In genomic region chr6:111486921-111487320, GRCh38 we compare ENCODE assay signal across 14 cellular contexts. TPM values are rescaled to one million over a fixed set of nuclear protein-coding genes. Genes with fewer than 3 reads are reported as not detected.
DNase-seq lines count a peak whose midpoint lies in the region; ATAC-seq, FAIRE-seq and TF ChIP-seq lines count a peak whose summit lies in the region.
"Had no signal": no experiment of that assay in that cellular context is flagged by ENCODE, and none has a peak within 500 bp of the region (broad histone marks: within the 10 kb centered on the region; RNA-seq: fewer than 3 reads in every experiment).

No MANE protein-coding gene starts in this region.

- ATAC-seq in IMR-90 (ENCODE audit: low read depth): no peak
- ATAC-seq in natural killer cell: no peak
- no peak for ATAC-seq in pancreas

- H3K4me3 Mint-ChIP-seq in CD14-positive monocyte: no peak overlapping the region
- no peak overlapping the region for H3K4me3 Mint-ChIP-seq in activated naive CD8-positive, alpha-beta T cell treated with anti-CD3 and anti-CD28 coated beads for 36 hours
- H3K4me3 Mint-ChIP-seq in natural killer cell: no peak overlapping the region
- H3K4me3 Mint-ChIP-seq: HFFc6 had no signal

- intact Hi-C loops in CD14-positive monocyte (cut with micrococcal nuclease): loop anchor here in 1 of 2 donors (10.0 kb wide), 2 partner anchors 88 to 612 kb away; partner anchors contain the start of gene AMD1
- intact Hi-C loops in IMR-90 (cut with micrococcal nuclease): loop anchor here (5.0 kb wide), 1 partner anchor 35 kb away; no protein-coding TSS in a partner anchor
- intact Hi-C loops in natural killer cell (cut with micrococcal nuclease): loop anchor here (10.0 kb wide), 1 partner anchor 558 kb away; no protein-coding TSS in a partner anchor
- intact Hi-C loops in pancreas (cut with DNase I): no loop called here

- peak overlapping the region; percentile 25; the same call in 1 of the 2 replicates for H3K27ac ChIP-seq in IMR-90 (ENCODE audit: insufficient read depth, low read length)
- no peak overlapping the region for H3K27ac ChIP-seq in pancreas
- H3K27ac ChIP-seq: testis had no signal

- H2BK5ac ChIP-seq in IMR-90 (ENCODE audit: low read depth, low read length, poor library complexity, severe bottlenecking): no peak overlapping the region

- no peak overlapping the region for H2AK9ac ChIP-seq in IMR-90 (replicated peaks; ENCODE audit: low read depth, low read length, poor library complexity)

- no peaks in the 10 kb centered on the region for H3K27me3 ChIP-seq in IMR-90 (ENCODE audit: control insufficient read depth, insufficient read depth, low read length)
- H3K27me3 ChIP-seq in pancreas: no peaks in the 10 kb centered on the region
- H3K27me3 ChIP-seq: testis had no signal

- H3K36me3 ChIP-seq in IMR-90 (ENCODE audit: control insufficient read depth, insufficient read depth, low read length) (no peaks in the 10 kb centered on the region), pancreas (no peaks in the 10 kb centered on the region)

- in situ Hi-C loops in IMR-90 (cut with MboI; ENCODE audit: low sequenced_read_pairs): no loop called here

- dilution Hi-C loops in IMR-90 (cut with HindIII; ENCODE audit: low sequenced_read_pairs, unreplicated experiment): no loop called here

- H4K5ac ChIP-seq in IMR-90 (ENCODE audit: low read depth, low read length): no peak overlapping the region; the same call in 1 of the 2 replicates

- H3K4me1 ChIP-seq in IMR-90 (ENCODE audit: control insufficient read depth, insufficient read depth, low read length): peaks cover 4% of the 10 kb centered on the region; the same call in 1 of the 2 replicates
- peaks cover 14 to 20% (median 14%) of the 10 kb centered on the region in 3 donors for H3K4me1 ChIP-seq in pancreas

- peaks cover 12% of the 10 kb centered on the region for H3K9me1 ChIP-seq in IMR-90 (ENCODE audit: insufficient read depth, low read length)

- no peak overlapping the region; the same call in none of the 2 replicates for H3K23ac ChIP-seq in IMR-90 (ENCODE audit: low read depth, low read length)

- BruUV-seq in IMR-90 (replicated peaks; lab: Mats Ljungman, UMichigan): no TSS peak

- H3K9me3 Mint-ChIP-seq in CD14-positive monocyte (peaks cover 0 to 2% (median 0%) of the 10 kb centered on the region in 7 donors), natural killer cell (no peaks in the 10 kb centered on the region)
- peaks cover 2% of the 10 kb centered on the region for H3K9me3 Mint-ChIP-seq in activated naive CD8-positive, alpha-beta T cell treated with anti-CD3 and anti-CD28 coated beads for 36 hours
- H3K9me3 Mint-ChIP-seq: HFFc6, nephron had no signal

- TF ChIP-seq CTCF in CD14-positive monocyte (IDR thresholded peaks at IDR 0.05) (no peak), IMR-90 (conservative IDR thresholded peaks at IDR 0.05; ENCODE audit: low read depth, low read length) (no peak), natural killer cell (IDR thresholded peaks at IDR 0.05) (no peak), pancreas (IDR thresholded peaks at IDR 0.05) (no peak)

- H2BK20ac ChIP-seq in IMR-90 (ENCODE audit: low read depth, low read length): 0 out of 2 replicates have a peak overlapping the region, but pooled peaks have one; percentile 11

- peaks cover 16 to 41% of the 10 kb centered on the region in 2 experiments for H3K79me1 ChIP-seq in IMR-90 (ENCODE audit: low read depth in 1 of 2, low read length in 2 of 2)

- no peak overlapping the region; the same call in 1 of the 2 replicates for H3K14ac ChIP-seq in IMR-90 (replicated peaks; ENCODE audit: low read depth, low read length)

- H3K27me3 Mint-ChIP-seq in CD14-positive monocyte (ENCODE audit: low read depth in 3 of 3) (no peaks in the 10 kb centered on the region), natural killer cell (ENCODE audit: low read depth in 2 of 2) (no peaks in the 10 kb centered on the region)
- no peaks in the 10 kb centered on the region for H3K27me3 Mint-ChIP-seq in activated naive CD8-positive, alpha-beta T cell treated with anti-CD3 and anti-CD28 coated beads for 36 hours

- POLR2A ChIA-PET in IMR-90 (lab: Charles Lee; ENCODE audit: unreplicated experiment): no interaction called here

- TF ChIP-seq POLR2A in IMR-90 (IDR thresholded peaks at IDR 0.05; ENCODE audit: low read depth, low read length): no peak

- DNase-seq in CD14-positive monocyte (ENCODE audit: low spot score) (no peak), IMR-90 (no peak), natural killer cell (no peak), GM03348 (ENCODE audit: low spot score) (no peak), NCI-H526 (lab: John Stamatoyannopoulos, UW) (no peak), NCI-H2081 (lab: John Stamatoyannopoulos, UW) (no peak), pancreas (no peak)
- no peak for DNase-seq in activated naive CD8-positive, alpha-beta T cell treated with anti-CD3 and anti-CD28 coated beads for 36 hours
- DNase-seq: Calu3; NCI-H82; stimulated activated CD4-positive, alpha-beta T cell treated with anti-CD3 and anti-CD28 coated beads, Interleukin-2, amount 100 ng/mL, for 48 hours; testis had no signal

- H2AK5ac ChIP-seq in IMR-90 (ENCODE audit: low read depth, low read length): peak overlapping the region; percentile 41; the same call in 1 of the 2 replicates

- H2BK15ac ChIP-seq in IMR-90 (ENCODE audit: low read depth, low read length): peak overlapping the region; percentile 12; the same call in 2 of the 3 replicates

- TF ChIP-seq RAD21 in IMR-90 (IDR thresholded peaks at IDR 0.05; ENCODE audit: low read length): no peak

- H3K56ac ChIP-seq in IMR-90 (ENCODE audit: extremely low read depth, insufficient read depth, low read length): no peak overlapping the region

- peak overlapping the region; percentile 41 to 92 (median 79) for H3K27ac Mint-ChIP-seq in CD14-positive monocyte
- H3K27ac Mint-ChIP-seq in activated naive CD8-positive, alpha-beta T cell treated with anti-CD3 and anti-CD28 coated beads for 36 hours: peak overlapping the region; percentile 93
- peak overlapping the region; percentile 78 to 90 for H3K27ac Mint-ChIP-seq in natural killer cell
- H3K27ac Mint-ChIP-seq: HFFc6 had no signal

- peak overlapping the region; percentile 46; the same call in 1 of the 2 replicates for H2BK120ac ChIP-seq in IMR-90 (ENCODE audit: low read depth, low read length)

- H4K8ac ChIP-seq in IMR-90 (ENCODE audit: low read depth in 2 of 2, low read length in 2 of 2): peak overlapping the region in 1 of 2 experiments; percentile 3; a peak in 1 of 4 replicates

- H2AFZ ChIP-seq in IMR-90 (replicated peaks; ENCODE audit: low read length, poor library complexity): no peak overlapping the region

- peaks cover 20% of the 10 kb centered on the region for H3K4me1 Mint-ChIP-seq in CD14-positive monocyte
- H3K4me1 Mint-ChIP-seq in activated naive CD8-positive, alpha-beta T cell treated with anti-CD3 and anti-CD28 coated beads for 36 hours: peaks cover 27% of the 10 kb centered on the region
- peaks cover 34% of the 10 kb centered on the region in 2 donors for H3K4me1 Mint-ChIP-seq in natural killer cell

- no peak overlapping the region for H3K4me2 ChIP-seq in IMR-90 (ENCODE audit: low read depth, low read length)

- H3K9ac ChIP-seq in IMR-90 (ENCODE audit: low read depth, low read length): no peak overlapping the region

- no peak overlapping the region for H3K18ac ChIP-seq in IMR-90 (ENCODE audit: low read depth, low read length)

- no peaks in the 10 kb centered on the region for H3K9me3 ChIP-seq in IMR-90 (ENCODE audit: control insufficient read depth, insufficient read depth, low read length)
- no peaks in the 10 kb centered on the region for H3K9me3 ChIP-seq in pancreas
- H3K9me3 ChIP-seq: testis had no signal

- CTCF ChIA-PET in IMR-90 (lab: Yijun Ruan, JAX): no interaction called here

- no peak overlapping the region for H3K4me3 ChIP-seq in IMR-90 (ENCODE audit: insufficient read depth, low read depth, low read length)
- no peak overlapping the region for H3K4me3 ChIP-seq in pancreas
- H3K4me3 ChIP-seq: testis had no signal

- peaks cover 3% of the 10 kb centered on the region for H4K20me1 ChIP-seq in IMR-90 (ENCODE audit: insufficient read depth, low read length)

- WGBS in IMR-90 (ENCODE audit: extremely low coverage in 2 of 2, insufficient read length in 1 of 2), 2 experiments: no CpG with 5 or more reads among the region's 1 CpG
- WGBS in pancreas, 2 donors: 100% methylated on average over 1 of the region's 1 CpG

- no peak overlapping the region; the same call in 1 of the 2 replicates for H3K4ac ChIP-seq in IMR-90 (ENCODE audit: low read depth, low read length)

- no peak for FAIRE-seq in pancreas (lab: Jason Lieb, UNC)

- peak overlapping the region; percentile 17; the same call in 1 of the 2 replicates for H4K91ac ChIP-seq in IMR-90 (ENCODE audit: insufficient read depth, low read depth, low read length)

- H3K36me3 Mint-ChIP-seq in CD14-positive monocyte (no peaks in the 10 kb centered on the region), natural killer cell (no peaks in the 10 kb centered on the region)
- H3K36me3 Mint-ChIP-seq in activated naive CD8-positive, alpha-beta T cell treated with anti-CD3 and anti-CD28 coated beads for 36 hours: peaks cover 40% of the 10 kb centered on the region

TF ChIP-seq in IMR-90, 13 proteins besides CTCF, POLR2A, EP300 and RAD21:
- TF ChIP-seq FOS (IDR thresholded peaks at IDR 0.05; ENCODE audit: low read depth, low read length) (no peak), MXI1 (IDR thresholded peaks at IDR 0.05; ENCODE audit: borderline replicate concordance, low read depth, low read length) (no peak), RCOR1 (IDR thresholded peaks at IDR 0.05; ENCODE audit: insufficient replicate concordance, low read length) (no peak), MAFK (IDR thresholded peaks at IDR 0.05; ENCODE audit: low read depth, low read length) (no peak), NFE2L2 (IDR thresholded peaks at IDR 0.05; ENCODE audit: low read depth, low read length) (no peak), USF2 (IDR thresholded peaks at IDR 0.05; ENCODE audit: low read depth, low read length) (no peak), RFX5 (IDR thresholded peaks at IDR 0.05; ENCODE audit: low read depth, low read length) (no peak)
TF ChIP-seq in IMR-90: peak in this region for 0.

RNA-seq across cellular contexts. Expression of gene REV3L, which starts 3.9 kb away (rescaled TPM):
- polyA plus RNA-seq in CD14-positive monocyte (1 to 10 TPM; 3.4 to 4.9 TPM), IMR-90 (2012; rRNA removed) (6.0 and 7.4 TPM in 2 replicates), pancreas (10 to 100 TPM in 1 of 2 donors, 1 to 10 TPM in 1; 6.9 to 11.2 TPM)
- total RNA-seq in IMR-90 (2012; rRNA removed) (15.4 and 24.4 TPM in 2 replicates), natural killer cell (10 to 100 TPM; 18.1 to 25.5 (median 22.7) TPM), pancreas (10 to 100 TPM; 11.5 to 22.0 (median 16.2) TPM)
- 1.4 and 3.2 TPM in 2 replicates for polyA plus RNA-seq in IMR-90 (2012; cell fraction: cytosol; rRNA removed)
- polyA plus RNA-seq in IMR-90 (2012; cell fraction: nucleus; rRNA removed; ENCODE audit: low replicate concordance): 2.2 and 19.3 TPM in 2 replicates
- total RNA-seq in activated naive CD8-positive, alpha-beta T cell treated with anti-CD3 and anti-CD28 coated beads for 36 hours: 10 to 100 TPM; 17.0 TPM

Comparison
In these comparisons a context has a peak if more than half of its experiments do, and no peak if none do; other contexts are left out.
1. intact Hi-C loops: an anchor here in IMR-90 (5.0 kb wide) and natural killer cell (10.0 kb wide); none called in pancreas.